Comparison of ENCODE assay signal across 9 cellular contexts in genomic region chr19:42776750-42777612, GRCh38. TPM values are rescaled to one million over a fixed set of nuclear protein-coding genes. Genes with fewer than 3 reads are reported as not detected.
A peak's percentile ranks its signal among the peaks of the same experiment; 100 is the strongest.
DNase-seq lines count a peak whose midpoint lies in the region; ATAC-seq, FAIRE-seq and TF ChIP-seq lines count a peak whose summit lies in the region.
"Not testable (repeated sequence)": the region's sequence is repeated elsewhere in the genome, so short reads cannot be mapped to it uniquely, and the experiment has no call there.
"Had no signal": no experiment of that assay in that cellular context is flagged by ENCODE, and none has a peak within 500 bp of the region (broad histone marks: within the 10 kb centered on the region; RNA-seq: fewer than 3 reads in every experiment).

No MANE protein-coding gene starts in this region.

- not testable (repeated sequence) for H3K27me3 Mint-ChIP-seq in WTC11 (ENCODE audit: low read depth)

- not testable (repeated sequence) for H2AFZ ChIP-seq in K562 (ENCODE audit: low read depth, low read length)

- intact Hi-C loops in K562 (cut with micrococcal nuclease); pancreas (cut with DNase I): not testable (repeated sequence)
- intact Hi-C loops in heart left ventricle (cut with DNase I) = loop anchor here in 2 of 10 donors (5.0 to 10.0 kb wide), 3 partner anchors 210 to 325 kb away; no protein-coding TSS in a partner anchor

- not testable (repeated sequence) for H3K4me3 Mint-ChIP-seq in WTC11

- H3K36me3 Mint-ChIP-seq in WTC11 = not testable (repeated sequence)

- TF ChIP-seq RAD21 in K562 (CRISPR knock-in tag; conservative IDR thresholded peaks at IDR 0.05 in 1 of 2, IDR thresholded peaks at IDR 0.05 in 1 of 2) = peak in 1 of 2 experiments; percentile 45; a peak in 2 of 4 replicates

- not testable (repeated sequence) for H3K27ac ChIP-seq in K562 (ENCODE audit: extremely low read depth, low read depth, low read length); heart left ventricle; pancreas

- H3K9me3 ChIP-seq in K562 (replicated peaks; ENCODE audit: control insufficient read depth, insufficient read depth, low read depth, low read length); heart left ventricle; pancreas: not testable (repeated sequence)

- TF ChIP-seq EP300 in K562 (IDR thresholded peaks at IDR 0.05; ENCODE audit: low read length) = not testable (repeated sequence)

- CTCF ChIA-PET in WTC11 (lab: Charles Lee) = interaction anchor here (0.6 to 2.8 kb wide), 5 partner anchors 14 to 108 kb away, joined by 3 to 13 read pairs (median 4); no protein-coding TSS in a partner anchor
- CTCF ChIA-PET in K562 (lab: Yijun Ruan, JAX; ENCODE audit: low intra/inter-chr PET ratio) = interaction anchor here (0.6 to 1.3 kb wide), 3 partner anchors 80 to 140 kb away, joined by 3 to 4 read pairs (median 3); no protein-coding TSS in a partner anchor

- FAIRE-seq in K562 (lab: Jason Lieb, UNC); pancreas (lab: Jason Lieb, UNC): not testable (repeated sequence)

- not testable (repeated sequence) for H3K9ac ChIP-seq in K562 (ENCODE audit: insufficient read depth in 1 of 2, low read depth in 2 of 2, low read length in 2 of 2)

- not testable (repeated sequence) for H3K27ac Mint-ChIP-seq in WTC11

- not testable (repeated sequence) for H3K27me3 ChIP-seq in K562 (ENCODE audit: control insufficient read depth in 2 of 2, insufficient read depth in 2 of 2, low read length in 2 of 2); pancreas
- peaks cover 0 to 21% (median 3%) of the 10 kb centered on the region in 9 donors for H3K27me3 ChIP-seq in heart left ventricle

- not testable (repeated sequence) for H3K79me2 ChIP-seq in K562 (ENCODE audit: control insufficient read depth, insufficient read depth, low read length)

- H3K4me1 ChIP-seq in K562 (replicated peaks in 1 of 2; ENCODE audit: control insufficient read depth in 2 of 2, insufficient read depth in 2 of 2, low read length in 2 of 2); heart left ventricle; pancreas: not testable (repeated sequence)

- H3K9me1 ChIP-seq in K562 (ENCODE audit: control insufficient read depth, insufficient read depth, low read length) = not testable (repeated sequence)

- not testable (repeated sequence) for ATAC-seq in WTC11, K562, heart left ventricle, pancreas

- peaks cover 27% of the 10 kb centered on the region for H3K9me3 Mint-ChIP-seq in WTC11

- H3K4me1 Mint-ChIP-seq in WTC11 = peaks cover 16% of the 10 kb centered on the region

- 0% methylated on average over 12 of the region's 12 CpGs for WGBS in K562 (ENCODE audit: insufficient coverage, low coverage, missing lambda C conversion rate)
- 31 to 39% (median 36%) methylated on average over 10 to 12 of the region's 12 CpGs for WGBS in heart left ventricle, 4 donors
- WGBS in pancreas, 2 donors = 26% methylated on average over 12 of the region's 12 CpGs

- POLR2A ChIA-PET in WTC11 (lab: Charles Lee); K562 (lab: Yijun Ruan, JAX): not testable (repeated sequence)

- TF ChIP-seq POLR2A in K562 (conservative IDR thresholded peaks at IDR 0.05); heart left ventricle (IDR thresholded peaks at IDR 0.05): not testable (repeated sequence)

- DNase-seq in DMS153 treated with DMSO at 0.1 percent for 48 hours (lab: John Stamatoyannopoulos, UW; ENCODE audit: unreplicated experiment) (peak; percentile 24), KG1 (lab: John Stamatoyannopoulos, UW) (peak; percentile 7), NCI-H82 (lab: John Stamatoyannopoulos, UW) (peak; percentile 68), WTC11 (ENCODE audit: low spot score) (peak; percentile 84), K562 (ENCODE audit: extremely low read depth in 1 of 4, low spot score in 3 of 4) (peak in 1 of 4 experiments; percentile 36), heart left ventricle (peak in 4 of 5 donors; percentile 10 to 58 (median 32)), pancreas (peak; percentile 33 to 81 (median 66)), stromal cell of bone marrow (ENCODE audit: low read depth) (peak; percentile 41)

- TF ChIP-seq CTCF in WTC11 (IDR thresholded peaks at IDR 0.05) = peak; percentile 74
- peak; percentile 65 to 72 (median 66) for TF ChIP-seq CTCF in K562 (IDR thresholded peaks at IDR 0.05 in 2 of 3, conservative IDR thresholded peaks at IDR 0.05 in 1 of 3; ENCODE audit: insufficient read depth in 2 of 3, low read depth in 1 of 3, low read length in 3 of 3)
- peak; percentile 60 to 77 (median 70) for TF ChIP-seq CTCF in heart left ventricle (IDR thresholded peaks at IDR 0.05)
- peak; percentile 56 to 89 (median 69) for TF ChIP-seq CTCF in pancreas (IDR thresholded peaks at IDR 0.05)

- H4K20me1 ChIP-seq in K562 (replicated peaks; ENCODE audit: control insufficient read depth, insufficient read depth, low read length) = not testable (repeated sequence)

- not testable (repeated sequence) for H3K4me3 ChIP-seq in K562, heart left ventricle, pancreas

- in situ Hi-C loops in K562 (cut with MboI) = not testable (repeated sequence)

- not testable (repeated sequence) for BruUV-seq in K562 (replicated peaks; lab: Mats Ljungman, UMichigan)

- H3K36me3 ChIP-seq in K562 (ENCODE audit: control insufficient read depth, insufficient read depth, low read length); heart left ventricle; pancreas: not testable (repeated sequence)

- not testable (repeated sequence) for H3K4me2 ChIP-seq in K562 (ENCODE audit: insufficient read depth, low read length)

TF ChIP-seq in K562, 482 proteins besides CTCF, POLR2A, EP300 and RAD21:
- 0 out of 2 replicates have a peak, but pooled peaks have one; percentile 26 for TF ChIP-seq HINFP (tag; conservative IDR thresholded peaks at IDR 0.05; ENCODE audit: low read depth)
- peak; percentile 29; the same call in 1 of the 2 replicates for TF ChIP-seq SMC3 (conservative IDR thresholded peaks at IDR 0.05; ENCODE audit: insufficient read depth, low read depth, low read length)

RNA-seq across cellular contexts. Expression of gene PSG8, which starts 11.5 kb away (rescaled TPM):
- 0.21 TPM in 1 of 3 replicates, not detected in the others for total RNA-seq in WTC11 (2021)
- total RNA-seq in K562 (2011; cell fraction: chromatin; rRNA removed; ENCODE audit: low replicate concordance) = not detected in 2 replicates
- not detected in 2 replicates for total RNA-seq in K562 (2011; cell fraction: nucleolus; rRNA removed)
- not detected in 2 replicates for total RNA-seq in K562 (2011; cell fraction: nucleoplasm; rRNA removed)
- not detected in 2 replicates for total RNA-seq in K562 (2014; rRNA removed)
- not detected in 2 replicates for total RNA-seq in K562 (2014; rRNA removed; fragmentation: Illumina TruSeq; extraction: Trizol)
- total RNA-seq in K562 (2015; rRNA removed; fragmentation: Illumina TruSeq; extraction: Trizol) = not detected in 2 replicates
- not detected in 2 replicates for total RNA-seq in K562 (2021)
- not detected in 2 replicates for polyA plus RNA-seq in K562 (2011; rRNA removed)
- not detected in 2 replicates for polyA plus RNA-seq in K562 (2011; cell fraction: cytosol; rRNA removed)
- not detected in 2 replicates for polyA plus RNA-seq in K562 (2011; cell fraction: nucleus; rRNA removed)
- not detected in 2 replicates for polyA plus RNA-seq in K562 (2012)
- not detected in 2 replicates for polyA plus RNA-seq in K562 (2014; fragmentation: Illumina TruSeq; extraction: Trizol)
- not detected for polyA plus RNA-seq in K562 (2014; fragmentation: Nextera tagmentation; extraction: Ambion mirVana)
- not detected in 2 replicates for polyA plus RNA-seq in K562 (2014; rRNA removed)
- not detected in 2 replicates for polyA minus RNA-seq in K562 (2011; rRNA and poly(A)+ RNA removed)
- not detected in 2 replicates for polyA minus RNA-seq in K562 (2011; cell fraction: cytosol; rRNA and poly(A)+ RNA removed)
- not detected in 2 replicates for polyA minus RNA-seq in K562 (2011; cell fraction: nucleus; rRNA and poly(A)+ RNA removed)
- total RNA-seq in heart left ventricle = not detected
- not detected for polyA plus RNA-seq in heart left ventricle
- under 1 TPM in 2 of 6 donors, not detected in 4; 0.15 to 0.56 TPM for total RNA-seq in pancreas
- under 1 TPM; 0.02 to 0.53 TPM for polyA plus RNA-seq in pancreas
- total RNA-seq: aorta had no signal
- polyA plus RNA-seq: aorta had no signal

RNA-seq across cellular contexts. Expression of gene PSG3, which starts 36.7 kb away (rescaled TPM):
- total RNA-seq in WTC11 (2021) (not detected in 3 replicates), K562 (2014; rRNA removed) (not detected in 2 replicates), K562 (2014; rRNA removed; fragmentation: Illumina TruSeq; extraction: Trizol) (not detected in 2 replicates), K562 (2015; rRNA removed; fragmentation: Illumina TruSeq; extraction: Trizol) (not detected in 2 replicates), K562 (2021) (not detected in 2 replicates), heart left ventricle (not detected), pancreas (under 1 TPM in 2 of 6 donors, not detected in 4; 0.18 to 0.25 TPM)
- not detected in 2 replicates for total RNA-seq in K562 (2011; cell fraction: chromatin; rRNA removed; ENCODE audit: low replicate concordance)
- total RNA-seq in K562 (2011; cell fraction: nucleolus; rRNA removed) = not detected in 2 replicates
- total RNA-seq in K562 (2011; cell fraction: nucleoplasm; rRNA removed) = not detected in 2 replicates
- polyA plus RNA-seq in K562 (2011; rRNA removed) (not detected in 2 replicates), K562 (2014; fragmentation: Illumina TruSeq; extraction: Trizol) (not detected in 2 replicates), K562 (2014; fragmentation: Nextera tagmentation; extraction: Ambion mirVana) (not detected), K562 (2014; rRNA removed) (not detected in 2 replicates), heart left ventricle (not detected), pancreas (not detected)
- not detected in 2 replicates for polyA plus RNA-seq in K562 (2011; cell fraction: cytosol; rRNA removed)
- polyA plus RNA-seq in K562 (2011; cell fraction: nucleus; rRNA removed) = not detected in 2 replicates
- polyA plus RNA-seq in K562 (2012) = not detected in 2 replicates
- polyA minus RNA-seq in K562 (2011; rRNA and poly(A)+ RNA removed) = not detected in 2 replicates
- not detected in 2 replicates for polyA minus RNA-seq in K562 (2011; cell fraction: cytosol; rRNA and poly(A)+ RNA removed)
- not detected in 2 replicates for polyA minus RNA-seq in K562 (2011; cell fraction: nucleus; rRNA and poly(A)+ RNA removed)
- total RNA-seq: aorta had no signal
- polyA plus RNA-seq: aorta had no signal
